ENCODE assay signal across 8 cellular contexts in the genomic region with DNA sequence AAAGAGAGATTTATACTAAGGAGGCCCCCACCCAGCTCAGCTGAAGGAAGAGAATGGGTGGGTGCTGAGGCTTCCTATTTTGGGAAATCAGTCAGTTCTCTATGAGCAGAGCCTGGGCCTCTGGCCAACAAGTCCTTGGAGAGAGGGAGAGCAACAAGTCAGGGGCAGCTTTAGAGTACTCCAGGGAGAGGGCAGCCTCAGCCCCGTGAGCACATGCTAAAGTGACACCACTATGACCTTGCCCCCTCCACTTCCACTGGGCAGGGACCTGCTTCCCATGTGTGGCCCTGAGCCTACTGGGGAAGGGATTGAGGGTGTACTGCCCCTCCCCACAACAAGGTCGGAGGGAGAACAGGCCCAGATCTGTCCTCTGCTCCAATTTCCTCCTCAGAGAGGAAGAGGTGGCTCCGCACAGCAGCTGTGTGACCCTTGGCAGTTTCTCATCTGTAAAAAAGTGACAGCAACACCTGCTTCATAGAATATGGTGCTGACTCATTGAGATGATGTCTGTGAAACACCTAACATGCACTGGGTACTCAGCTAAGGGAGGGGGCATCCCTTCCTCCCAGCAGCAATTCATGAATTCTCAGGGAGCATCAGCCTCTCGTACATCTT.
DNase-seq lines count a peak whose midpoint lies in the region; ATAC-seq, FAIRE-seq and TF ChIP-seq lines count a peak whose summit lies in the region.

No MANE protein-coding gene starts in this region.

- ATAC-seq in HG03342 (IDR thresholded peaks at IDR 0.05; ENCODE audit: unreplicated experiment) (peak; percentile 60), T-cell (replicated peaks in 1 of 4) (no peak)

- H3K4me1 Mint-ChIP-seq in T-cell, result peaks cover 5 to 13% (median 9%) of the 10 kb centered on the region in 3 donors

- no peak for TF ChIP-seq CTCF in coronary artery (IDR thresholded peaks at IDR 0.05)

- no peaks in the 10 kb centered on the region for H3K36me3 ChIP-seq in small intestine (ENCODE audit: control insufficient read depth in 2 of 2, insufficient read depth in 2 of 2, low read length in 2 of 2)

- POLR2A ChIA-PET in T-cell (lab: Charles Lee), result interaction anchor here in 1 of 2 donors (0.6 kb wide), 1 partner anchor 79 kb away, joined by 6 read pairs; no protein-coding TSS in a partner anchor

- H3K27me3 ChIP-seq in small intestine (ENCODE audit: control insufficient read depth in 2 of 2, insufficient read depth in 2 of 2, low read length in 2 of 2), result no peaks in the 10 kb centered on the region

- WGBS in small intestine, 3 donors, result 37 to 39% (median 38%) methylated on average over 4 of the region's 4 CpGs

- H3K9me3 Mint-ChIP-seq in T-cell, result no peaks in the 10 kb centered on the region

- peaks cover 3 to 20% of the 10 kb centered on the region in 2 donors for H3K4me1 ChIP-seq in small intestine (ENCODE audit: control insufficient read depth in 2 of 2, insufficient read depth in 1 of 2, low read depth in 1 of 2, low read length in 1 of 2)

- H3K27ac ChIP-seq in coronary artery (peak overlapping the region; percentile 26 to 80), small intestine (ENCODE audit: low read depth in 1 of 2, low read length in 1 of 2) (peak overlapping the region in 1 of 2 donors; percentile 77)

- peaks cover 0 to 2% of the 10 kb centered on the region in 2 donors for H3K27me3 Mint-ChIP-seq in T-cell

- H3K4me3 Mint-ChIP-seq in T-cell, result no peak overlapping the region

- no peaks in the 10 kb centered on the region for H3K9me3 ChIP-seq in small intestine (ENCODE audit: control insufficient read depth, low read depth)

- H3K36me3 Mint-ChIP-seq in T-cell, result no peaks in the 10 kb centered on the region

- H3K27ac Mint-ChIP-seq in T-cell, result no peak overlapping the region

- CTCF ChIA-PET in T-cell (lab: Charles Lee), result interaction anchor here in 1 of 2 donors (0.6 to 1.2 kb wide), 2 partner anchors 9 to 12 kb away, joined by 3 to 6 read pairs; no protein-coding TSS in a partner anchor

- no peak for FAIRE-seq in small intestine (lab: Jason Lieb, UNC)

- DNase-seq in NCI-H2227 (lab: John Stamatoyannopoulos, UW; ENCODE audit: unreplicated experiment), result peak; percentile 11
- no peak for DNase-seq in NCI-H2227 treated with DMSO at 0.1 percent for 48 hours (lab: John Stamatoyannopoulos, UW)
- DNase-seq in coronary artery (ENCODE audit: low spot score), result no peak
- peak; percentile 52 for DNase-seq in small intestine
- no peak for DNase-seq in HK-2 (ENCODE audit: unreplicated experiment)
- DNase-seq in activated naive CD4-positive, alpha-beta T cell treated with Interleukin-2 at 50 U/mL for 16 hours, result no peak
- no peak for DNase-seq in T-cell

- no peak overlapping the region for H3K4me3 ChIP-seq in coronary artery
- no peak overlapping the region for H3K4me3 ChIP-seq in small intestine (ENCODE audit: low read depth in 1 of 2, low read length in 2 of 2)

Comparison
In these comparisons a context has a peak if more than half of its experiments do, and no peak if none do; other contexts are left out.
1. DNase-seq: peak in NCI-H2227 (single experiment) and small intestine (single experiment); none in NCI-H2227 treated with DMSO at 0.1 percent for 48 hours (single experiment), coronary artery (single experiment), HK-2 (single experiment), activated naive CD4-positive, alpha-beta T cell treated with Interleukin-2 at 50 U/mL for 16 hours (single experiment) and T-cell (0 of 34).